17 cellular contexts compared by ENCODE assay signal in the genomic region with DNA sequence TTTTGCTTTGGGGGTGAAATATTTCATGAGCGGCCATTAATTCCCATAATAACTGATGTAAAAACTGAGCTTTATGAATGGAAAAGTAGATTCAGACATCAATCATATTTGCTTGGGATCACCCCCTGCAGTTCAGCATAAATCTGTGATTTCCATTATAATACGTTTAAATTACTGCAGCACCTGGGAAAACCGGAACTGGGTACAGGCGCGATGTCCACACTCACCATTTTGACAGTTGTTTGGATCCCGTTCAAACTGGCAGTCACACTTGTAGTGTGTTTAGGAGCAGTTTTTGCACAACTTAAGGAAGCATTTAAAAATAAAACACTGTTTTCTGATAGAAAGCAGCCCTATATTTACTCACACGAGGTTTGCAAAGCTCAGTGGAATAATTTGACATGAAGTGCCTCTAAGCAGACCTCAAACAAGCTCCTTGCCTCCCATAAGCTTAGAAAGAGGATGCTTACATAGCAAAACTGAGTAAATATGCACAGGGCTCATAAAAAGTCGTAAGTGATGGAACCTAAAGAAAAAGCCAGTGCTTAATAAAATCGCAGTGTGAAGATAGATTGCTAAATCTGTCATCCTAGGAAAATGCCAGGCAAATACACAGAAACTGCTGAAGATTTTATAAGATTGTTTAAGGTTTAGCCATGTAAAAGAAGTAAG.
"Had no signal": no experiment of that assay in that cellular context is flagged by ENCODE, and none has a peak within 500 bp of the region (broad histone marks: within the 10 kb centered on the region; RNA-seq: fewer than 3 reads in every experiment).

No MANE protein-coding gene starts in this region.

- H3K36me3 Mint-ChIP-seq: activated naive CD8-positive, alpha-beta T cell had no signal

- DNase-seq: activated CD4-positive, alpha-beta T cell treated with anti-CD3 and anti-CD28 coated beads, Interleukin-2, amount 50 U/mL, for 4 hours; activated CD4-positive, CD25-positive, alpha-beta regulatory T cell treated with anti-CD3 and anti-CD28 coated beads, Interleukin-2, amount 50 U/mL, for 72 hours; activated effector memory CD4-positive, alpha-beta T cell treated with Interleukin-2 at 50 U/mL for 16 hours; activated T-cell treated with anti-CD3 and anti-CD28 coated beads, Interleukin-2, amount 50 U/mL, for 1 hour; cerebellar nuclear complex; effector memory CD8-positive, alpha-beta T cell; hippocampal formation; kidney glomerular epithelial cell; naive thymus-derived CD4-positive, alpha-beta T cell; posterior cingulate gyrus; small intestine; tibial artery had no signal

- H3K4me3 ChIP-seq: lung, tibial artery had no signal

- H3K27me3 ChIP-seq: neutrophil, tibial artery had no signal

- H3K27me3 Mint-ChIP-seq: dendritic cell treated with granulocyte-macrophage colony-stimulating factor and Interleukin-4, amounts not matched to agents 40 ng/mL and 50 ng/mL, for 4 days; effector memory CD8-positive, alpha-beta T cell had no signal

- H3K4me1 Mint-ChIP-seq: naive thymus-derived CD4-positive, alpha-beta T cell had no signal

- H3K9me3 ChIP-seq: neutrophil, tibial artery had no signal

- H3K27ac ChIP-seq: neutrophil, tibial artery had no signal

- H3K27ac Mint-ChIP-seq: activated naive CD8-positive, alpha-beta T cell; dendritic cell treated with granulocyte-macrophage colony-stimulating factor and Interleukin-4, amounts not matched to agents 40 ng/mL and 50 ng/mL, for 4 days; effector memory CD8-positive, alpha-beta T cell; naive thymus-derived CD4-positive, alpha-beta T cell; T-helper 2 cell treated with Interferon-gamma antibody and Interleukin-4, amounts not matched to agents 5 μg/mL and 100 μg/mL, for 36 hours had no signal

- H3K9me3 Mint-ChIP-seq: dendritic cell treated with granulocyte-macrophage colony-stimulating factor and Interleukin-4, amounts not matched to agents 40 ng/mL and 50 ng/mL, for 4 days; T-helper 2 cell treated with Interferon-gamma antibody and Interleukin-4, amounts not matched to agents 5 μg/mL and 100 μg/mL, for 36 hours had no signal

- ATAC-seq: effector memory CD8-positive, alpha-beta T cell; naive thymus-derived CD4-positive, alpha-beta T cell had no signal

- H3K36me3 ChIP-seq: neutrophil, tibial artery had no signal

- H3K4me3 Mint-ChIP-seq: activated naive CD8-positive, alpha-beta T cell; dendritic cell treated with granulocyte-macrophage colony-stimulating factor and Interleukin-4, amounts not matched to agents 40 ng/mL and 50 ng/mL, for 4 days; effector memory CD8-positive, alpha-beta T cell; naive thymus-derived CD4-positive, alpha-beta T cell; T-helper 2 cell treated with Interferon-gamma antibody and Interleukin-4, amounts not matched to agents 5 μg/mL and 100 μg/mL, for 36 hours had no signal
